10 cellular contexts compared by ENCODE assay signal in the genomic region with DNA sequence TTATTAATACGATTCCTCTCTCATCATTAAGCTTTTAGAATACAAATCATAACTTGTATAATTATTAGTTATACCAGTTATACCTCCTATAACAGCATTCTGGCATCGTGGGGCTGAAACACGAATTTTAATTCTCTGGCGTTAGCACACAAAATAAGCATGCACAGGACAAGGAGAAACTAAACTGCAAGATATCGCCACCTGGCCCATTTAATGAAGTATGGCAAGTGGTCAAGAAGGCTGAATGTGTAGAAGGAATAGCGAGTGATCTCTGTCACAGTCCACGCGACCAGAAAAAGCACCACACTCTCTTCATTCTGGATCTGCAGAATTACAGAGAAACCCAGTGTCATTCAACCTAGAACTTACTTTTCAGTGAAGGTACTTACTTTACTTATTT. TPM values are rescaled to one million over a fixed set of nuclear protein-coding genes. Genes with fewer than 3 reads are reported as not detected.
DNase-seq lines count a peak whose midpoint lies in the region; ATAC-seq and TF ChIP-seq lines count a peak whose summit lies in the region.
"Had no signal": no experiment of that assay in that cellular context is flagged by ENCODE, and none has a peak within 500 bp of the region (broad histone marks: within the 10 kb centered on the region; RNA-seq: fewer than 3 reads in every experiment).

No MANE protein-coding gene starts in this region.

- no peaks in the 10 kb centered on the region for H3K36me3 ChIP-seq in tibial nerve

- no peaks in the 10 kb centered on the region for H3K36me3 Mint-ChIP-seq in activated CD8-positive, alpha-beta T cell treated with anti-CD3 and anti-CD28 coated beads for 36 hours (ENCODE audit: low read depth)
- no peaks in the 10 kb centered on the region for H3K36me3 Mint-ChIP-seq in activated CD8-positive, alpha-beta T cell treated with anti-CD3 and anti-CD28 coated beads, Interleukin-2, amount 10 ng/mL, durations not matched to agents 7 days and 5 days (ENCODE audit: low read depth)
- no peaks in the 10 kb centered on the region for H3K36me3 Mint-ChIP-seq in effector memory CD8-positive, alpha-beta T cell (ENCODE audit: insufficient read depth)

- H3K4me3 Mint-ChIP-seq in activated CD8-positive, alpha-beta T cell treated with anti-CD3 and anti-CD28 coated beads for 36 hours = no peak overlapping the region
- H3K4me3 Mint-ChIP-seq in activated CD8-positive, alpha-beta T cell treated with anti-CD3 and anti-CD28 coated beads, Interleukin-2, amount 10 ng/mL, durations not matched to agents 7 days and 5 days = no peak overlapping the region
- no peak overlapping the region for H3K4me3 Mint-ChIP-seq in effector memory CD8-positive, alpha-beta T cell
- H3K4me3 Mint-ChIP-seq: CD4-positive, alpha-beta T cell had no signal

- ATAC-seq in activated CD8-positive, alpha-beta T cell treated with anti-CD3 and anti-CD28 coated beads for 36 hours = no peak
- ATAC-seq in activated CD8-positive, alpha-beta T cell treated with anti-CD3 and anti-CD28 coated beads, Interleukin-2, amount 10 ng/mL, durations not matched to agents 7 days and 5 days = no peak
- ATAC-seq in effector memory CD8-positive, alpha-beta T cell (replicated peaks) = peak; percentile 39
- ATAC-seq in GM18520 (IDR thresholded peaks at IDR 0.05; ENCODE audit: unreplicated experiment) = no peak

- no peak for TF ChIP-seq EP300 in tibial nerve (IDR thresholded peaks at IDR 0.05)

- no peaks in the 10 kb centered on the region for H3K4me1 ChIP-seq in tibial nerve

- no peaks in the 10 kb centered on the region for H3K27me3 ChIP-seq in tibial nerve

- 46 to 50% methylated on average over 8 of the region's 8 CpGs for WGBS in tibial nerve, 2 donors

- H3K9me3 Mint-ChIP-seq in activated CD8-positive, alpha-beta T cell treated with anti-CD3 and anti-CD28 coated beads for 36 hours = no peaks in the 10 kb centered on the region
- H3K9me3 Mint-ChIP-seq in activated CD8-positive, alpha-beta T cell treated with anti-CD3 and anti-CD28 coated beads, Interleukin-2, amount 10 ng/mL, durations not matched to agents 7 days and 5 days (ENCODE audit: insufficient read depth) = no peaks in the 10 kb centered on the region
- H3K9me3 Mint-ChIP-seq in effector memory CD8-positive, alpha-beta T cell = no peaks in the 10 kb centered on the region
- H3K9me3 Mint-ChIP-seq: CD4-positive, alpha-beta T cell had no signal

- no peaks in the 10 kb centered on the region for H3K4me1 Mint-ChIP-seq in activated CD8-positive, alpha-beta T cell treated with anti-CD3 and anti-CD28 coated beads for 36 hours (ENCODE audit: low read depth)
- H3K4me1 Mint-ChIP-seq in activated CD8-positive, alpha-beta T cell treated with anti-CD3 and anti-CD28 coated beads, Interleukin-2, amount 10 ng/mL, durations not matched to agents 7 days and 5 days (ENCODE audit: low read depth) = no peaks in the 10 kb centered on the region
- peaks cover 0 to 4% of the 10 kb centered on the region in 2 donors for H3K4me1 Mint-ChIP-seq in effector memory CD8-positive, alpha-beta T cell (ENCODE audit: low read depth in 2 of 2)

- CTCF ChIA-PET in activated CD8-positive, alpha-beta T cell treated with anti-CD3 and anti-CD28 coated beads for 36 hours (lab: Charles Lee) = interaction anchor here (1.1 kb wide), 1 partner anchor 10 kb away, joined by 3 read pairs; no protein-coding TSS in a partner anchor
- CTCF ChIA-PET in activated CD8-positive, alpha-beta T cell treated with anti-CD3 and anti-CD28 coated beads, Interleukin-2, amount 10 ng/mL, durations not matched to agents 7 days and 5 days (lab: Charles Lee) = no interaction called here

- no peak overlapping the region for H3K27ac Mint-ChIP-seq in activated CD8-positive, alpha-beta T cell treated with anti-CD3 and anti-CD28 coated beads for 36 hours
- H3K27ac Mint-ChIP-seq in activated CD8-positive, alpha-beta T cell treated with anti-CD3 and anti-CD28 coated beads, Interleukin-2, amount 10 ng/mL, durations not matched to agents 7 days and 5 days = no peak overlapping the region
- no peak overlapping the region for H3K27ac Mint-ChIP-seq in effector memory CD8-positive, alpha-beta T cell
- H3K27ac Mint-ChIP-seq: CD4-positive, alpha-beta T cell had no signal

- no peaks in the 10 kb centered on the region for H3K27me3 Mint-ChIP-seq in activated CD8-positive, alpha-beta T cell treated with anti-CD3 and anti-CD28 coated beads for 36 hours
- H3K27me3 Mint-ChIP-seq in activated CD8-positive, alpha-beta T cell treated with anti-CD3 and anti-CD28 coated beads, Interleukin-2, amount 10 ng/mL, durations not matched to agents 7 days and 5 days (ENCODE audit: low read depth) = no peaks in the 10 kb centered on the region
- H3K27me3 Mint-ChIP-seq in effector memory CD8-positive, alpha-beta T cell = peaks cover 0 to 10% of the 10 kb centered on the region in 2 donors
- H3K27me3 Mint-ChIP-seq: CD4-positive, alpha-beta T cell had no signal

- TF ChIP-seq CTCF in activated CD8-positive, alpha-beta T cell treated with anti-CD3 and anti-CD28 coated beads for 36 hours (IDR thresholded peaks at IDR 0.05) = peak; percentile 15
- TF ChIP-seq CTCF in NB4 (IDR thresholded peaks at IDR 0.05; ENCODE audit: low read depth, low read length) = no peak
- TF ChIP-seq CTCF in retinal pigment epithelial cell (conservative IDR thresholded peaks at IDR 0.05; ENCODE audit: low read depth, low read length) = peak; percentile 46
- no peak for TF ChIP-seq CTCF in tibial nerve (IDR thresholded peaks at IDR 0.05)

- H3K4me3 ChIP-seq in NB4 (ENCODE audit: low read depth, low read length) = no peak overlapping the region
- H3K4me3 ChIP-seq in retinal pigment epithelial cell (ENCODE audit: low read length) = no peak overlapping the region
- H3K4me3 ChIP-seq in tibial nerve = no peak overlapping the region

- DNase-seq in activated CD8-positive, alpha-beta T cell treated with anti-CD3 and anti-CD28 coated beads for 36 hours = no peak
- DNase-seq in activated CD8-positive, alpha-beta T cell treated with anti-CD3 and anti-CD28 coated beads, Interleukin-2, amount 10 ng/mL, durations not matched to agents 7 days and 5 days = no peak
- DNase-seq in NB4 (ENCODE audit: low read depth) (peak; percentile 18), retinal pigment epithelial cell (ENCODE audit: low read depth) (no peak), tibial nerve (ENCODE audit: low spot score in 2 of 2) (no peak), superior temporal gyrus (ENCODE audit: extremely low spot score) (no peak)
- DNase-seq in effector memory CD8-positive, alpha-beta T cell = peak in 1 of 3 experiments; percentile 5
- DNase-seq: CD4-positive, alpha-beta T cell; left cardiac atrium had no signal

- TF ChIP-seq POLR2A in NB4 (IDR thresholded peaks at IDR 0.05; ENCODE audit: extremely low read depth, insufficient read length) = no peak
- TF ChIP-seq POLR2A in tibial nerve (IDR thresholded peaks at IDR 0.05) = no peak

- no peaks in the 10 kb centered on the region for H3K9me3 ChIP-seq in tibial nerve

- POLR2A ChIA-PET in activated CD8-positive, alpha-beta T cell treated with anti-CD3 and anti-CD28 coated beads for 36 hours (lab: Charles Lee) = interaction anchor here (0.6 kb wide), 1 partner anchor 189 kb away, joined by 3 read pairs; no protein-coding TSS in a partner anchor
- POLR2A ChIA-PET in activated CD8-positive, alpha-beta T cell treated with anti-CD3 and anti-CD28 coated beads, Interleukin-2, amount 10 ng/mL, durations not matched to agents 7 days and 5 days (lab: Charles Lee) = no interaction called here

- H3K27ac ChIP-seq in tibial nerve = no peak overlapping the region

- intact Hi-C loops in activated CD8-positive, alpha-beta T cell treated with anti-CD3 and anti-CD28 coated beads for 36 hours (cut with micrococcal nuclease) = no loop called here

RNA-seq across cellular contexts. Expression of a gene that starts 18.1 kb away (rescaled TPM):
- 1 to 10 TPM; 2.6 to 2.8 TPM for total RNA-seq in activated CD8-positive, alpha-beta T cell treated with anti-CD3 and anti-CD28 coated beads for 36 hours
- 1 to 10 TPM in 1 of 2 experiments, under 1 TPM in 1; 0.40 to 1.1 TPM for total RNA-seq in activated CD8-positive, alpha-beta T cell treated with anti-CD3 and anti-CD28 coated beads, Interleukin-2, amount 10 ng/mL, durations not matched to agents 7 days and 5 days
- total RNA-seq in tibial nerve = 1 to 10 TPM; 6.1 to 9.3 (median 7.5) TPM

RNA-seq across cellular contexts. Expression of a gene that starts 44.9 kb away (rescaled TPM):
- total RNA-seq in activated CD8-positive, alpha-beta T cell treated with anti-CD3 and anti-CD28 coated beads for 36 hours = 10 to 100 TPM; 21.6 to 24.5 TPM
- total RNA-seq in activated CD8-positive, alpha-beta T cell treated with anti-CD3 and anti-CD28 coated beads, Interleukin-2, amount 10 ng/mL, durations not matched to agents 7 days and 5 days = 10 to 100 TPM; 20.8 to 21.9 TPM
- total RNA-seq in tibial nerve = 10 to 100 TPM; 17.3 to 28.2 (median 25.1) TPM

Comparison
In these comparisons a context has a peak if more than half of its experiments do, and no peak if none do; other contexts are left out.
1. CTCF ChIP-seq: peak in activated CD8-positive, alpha-beta T cell treated with anti-CD3 and anti-CD28 coated beads for 36 hours (single experiment) and retinal pigment epithelial cell (single experiment); none in NB4 (single experiment) and tibial nerve (0 of 5).